3 cellular contexts compared by ENCODE assay signal in the genomic region with DNA sequence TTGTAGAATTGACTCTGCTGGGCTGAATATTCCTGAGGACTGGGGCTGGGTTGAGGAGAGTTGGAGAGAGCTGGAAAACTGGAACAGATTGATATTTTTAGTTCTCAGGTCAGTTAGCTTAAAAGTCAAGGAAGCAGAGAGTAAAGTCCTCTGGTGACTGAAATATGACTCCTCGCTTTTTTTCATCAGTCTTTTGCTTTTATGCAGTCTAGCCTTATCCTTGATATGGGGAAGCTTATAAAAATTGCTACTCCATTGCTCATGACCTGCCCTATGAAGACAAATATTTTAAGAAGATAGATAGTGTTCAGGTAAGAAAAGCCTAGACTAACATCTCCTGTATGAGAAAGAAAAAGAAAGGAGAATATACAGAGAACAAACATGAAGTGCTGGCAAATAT.
TF ChIP-seq lines count a peak whose summit lies in the region.

No MANE protein-coding gene starts in this region.

TF ChIP-seq in SK-N-SH treated with all-trans-retinoic acid at 6 μM for 48 hours, 23 proteins besides CTCF, POLR2A, EP300 and RAD21 (continued from another document and continues in another):
- TF ChIP-seq, protein P1, sequence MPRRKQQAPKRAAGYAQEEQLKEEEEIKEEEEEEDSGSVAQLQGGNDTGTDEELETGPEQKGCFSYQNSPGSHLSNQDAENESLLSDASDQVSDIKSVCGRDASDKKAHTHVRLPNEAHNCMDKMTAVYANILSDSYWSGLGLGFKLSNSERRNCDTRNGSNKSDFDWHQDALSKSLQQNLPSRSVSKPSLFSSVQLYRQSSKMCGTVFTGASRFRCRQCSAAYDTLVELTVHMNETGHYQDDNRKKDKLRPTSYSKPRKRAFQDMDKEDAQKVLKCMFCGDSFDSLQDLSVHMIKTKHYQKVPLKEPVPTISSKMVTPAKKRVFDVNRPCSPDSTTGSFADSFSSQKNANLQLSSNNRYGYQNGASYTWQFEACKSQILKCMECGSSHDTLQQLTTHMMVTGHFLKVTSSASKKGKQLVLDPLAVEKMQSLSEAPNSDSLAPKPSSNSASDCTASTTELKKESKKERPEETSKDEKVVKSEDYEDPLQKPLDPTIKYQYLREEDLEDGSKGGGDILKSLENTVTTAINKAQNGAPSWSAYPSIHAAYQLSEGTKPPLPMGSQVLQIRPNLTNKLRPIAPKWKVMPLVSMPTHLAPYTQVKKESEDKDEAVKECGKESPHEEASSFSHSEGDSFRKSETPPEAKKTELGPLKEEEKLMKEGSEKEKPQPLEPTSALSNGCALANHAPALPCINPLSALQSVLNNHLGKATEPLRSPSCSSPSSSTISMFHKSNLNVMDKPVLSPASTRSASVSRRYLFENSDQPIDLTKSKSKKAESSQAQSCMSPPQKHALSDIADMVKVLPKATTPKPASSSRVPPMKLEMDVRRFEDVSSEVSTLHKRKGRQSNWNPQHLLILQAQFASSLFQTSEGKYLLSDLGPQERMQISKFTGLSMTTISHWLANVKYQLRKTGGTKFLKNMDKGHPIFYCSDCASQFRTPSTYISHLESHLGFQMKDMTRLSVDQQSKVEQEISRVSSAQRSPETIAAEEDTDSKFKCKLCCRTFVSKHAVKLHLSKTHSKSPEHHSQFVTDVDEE (CRISPR knock-in tag; IDR thresholded peaks at IDR 0.05) = no peak
- TF ChIP-seq ISL1 (CRISPR knock-in tag; IDR thresholded peaks at IDR 0.05) (no peak), BACH2 (CRISPR knock-in tag; IDR thresholded peaks at IDR 0.05; ENCODE audit: borderline replicate concordance) (no peak), ZC3H10 (CRISPR knock-in tag; IDR thresholded peaks at IDR 0.05) (no peak)
- TF ChIP-seq, protein P2, sequence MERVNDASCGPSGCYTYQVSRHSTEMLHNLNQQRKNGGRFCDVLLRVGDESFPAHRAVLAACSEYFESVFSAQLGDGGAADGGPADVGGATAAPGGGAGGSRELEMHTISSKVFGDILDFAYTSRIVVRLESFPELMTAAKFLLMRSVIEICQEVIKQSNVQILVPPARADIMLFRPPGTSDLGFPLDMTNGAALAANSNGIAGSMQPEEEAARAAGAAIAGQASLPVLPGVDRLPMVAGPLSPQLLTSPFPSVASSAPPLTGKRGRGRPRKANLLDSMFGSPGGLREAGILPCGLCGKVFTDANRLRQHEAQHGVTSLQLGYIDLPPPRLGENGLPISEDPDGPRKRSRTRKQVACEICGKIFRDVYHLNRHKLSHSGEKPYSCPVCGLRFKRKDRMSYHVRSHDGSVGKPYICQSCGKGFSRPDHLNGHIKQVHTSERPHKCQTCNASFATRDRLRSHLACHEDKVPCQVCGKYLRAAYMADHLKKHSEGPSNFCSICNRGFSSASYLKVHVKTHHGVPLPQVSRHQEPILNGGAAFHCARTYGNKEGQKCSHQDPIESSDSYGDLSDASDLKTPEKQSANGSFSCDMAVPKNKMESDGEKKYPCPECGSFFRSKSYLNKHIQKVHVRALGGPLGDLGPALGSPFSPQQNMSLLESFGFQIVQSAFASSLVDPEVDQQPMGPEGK (CRISPR knock-in tag; IDR thresholded peaks at IDR 0.05; ENCODE audit: borderline replicate concordance) = no peak
- TF ChIP-seq, protein P3, sequence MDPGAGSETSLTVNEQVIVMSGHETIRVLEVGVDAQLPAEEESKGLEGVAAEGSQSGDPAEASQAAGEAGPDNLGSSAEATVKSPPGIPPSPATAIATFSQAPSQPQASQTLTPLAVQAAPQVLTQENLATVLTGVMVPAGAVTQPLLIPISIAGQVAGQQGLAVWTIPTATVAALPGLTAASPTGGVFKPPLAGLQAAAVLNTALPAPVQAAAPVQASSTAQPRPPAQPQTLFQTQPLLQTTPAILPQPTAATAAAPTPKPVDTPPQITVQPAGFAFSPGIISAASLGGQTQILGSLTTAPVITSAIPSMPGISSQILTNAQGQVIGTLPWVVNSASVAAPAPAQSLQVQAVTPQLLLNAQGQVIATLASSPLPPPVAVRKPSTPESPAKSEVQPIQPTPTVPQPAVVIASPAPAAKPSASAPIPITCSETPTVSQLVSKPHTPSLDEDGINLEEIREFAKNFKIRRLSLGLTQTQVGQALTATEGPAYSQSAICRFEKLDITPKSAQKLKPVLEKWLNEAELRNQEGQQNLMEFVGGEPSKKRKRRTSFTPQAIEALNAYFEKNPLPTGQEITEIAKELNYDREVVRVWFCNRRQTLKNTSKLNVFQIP (CRISPR knock-in tag; IDR thresholded peaks at IDR 0.05; ENCODE audit: borderline replicate concordance, low read depth) = no peak

TF ChIP-seq in SK-N-SH, 30 proteins besides CTCF, POLR2A, EP300 and RAD21 (continued from another document):
- no peak for TF ChIP-seq NRF1 (IDR thresholded peaks at IDR 0.05; ENCODE audit: low read depth, low read length)
- no peak for TF ChIP-seq MEF2A (IDR thresholded peaks at IDR 0.05; ENCODE audit: borderline replicate concordance, low read depth)
- TF ChIP-seq, protein P4, sequence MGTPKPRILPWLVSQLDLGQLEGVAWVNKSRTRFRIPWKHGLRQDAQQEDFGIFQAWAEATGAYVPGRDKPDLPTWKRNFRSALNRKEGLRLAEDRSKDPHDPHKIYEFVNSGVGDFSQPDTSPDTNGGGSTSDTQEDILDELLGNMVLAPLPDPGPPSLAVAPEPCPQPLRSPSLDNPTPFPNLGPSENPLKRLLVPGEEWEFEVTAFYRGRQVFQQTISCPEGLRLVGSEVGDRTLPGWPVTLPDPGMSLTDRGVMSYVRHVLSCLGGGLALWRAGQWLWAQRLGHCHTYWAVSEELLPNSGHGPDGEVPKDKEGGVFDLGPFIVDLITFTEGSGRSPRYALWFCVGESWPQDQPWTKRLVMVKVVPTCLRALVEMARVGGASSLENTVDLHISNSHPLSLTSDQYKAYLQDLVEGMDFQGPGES (IDR thresholded peaks at IDR 0.05; ENCODE audit: low read depth, low read length) = no peak
- TF ChIP-seq, protein P5, sequence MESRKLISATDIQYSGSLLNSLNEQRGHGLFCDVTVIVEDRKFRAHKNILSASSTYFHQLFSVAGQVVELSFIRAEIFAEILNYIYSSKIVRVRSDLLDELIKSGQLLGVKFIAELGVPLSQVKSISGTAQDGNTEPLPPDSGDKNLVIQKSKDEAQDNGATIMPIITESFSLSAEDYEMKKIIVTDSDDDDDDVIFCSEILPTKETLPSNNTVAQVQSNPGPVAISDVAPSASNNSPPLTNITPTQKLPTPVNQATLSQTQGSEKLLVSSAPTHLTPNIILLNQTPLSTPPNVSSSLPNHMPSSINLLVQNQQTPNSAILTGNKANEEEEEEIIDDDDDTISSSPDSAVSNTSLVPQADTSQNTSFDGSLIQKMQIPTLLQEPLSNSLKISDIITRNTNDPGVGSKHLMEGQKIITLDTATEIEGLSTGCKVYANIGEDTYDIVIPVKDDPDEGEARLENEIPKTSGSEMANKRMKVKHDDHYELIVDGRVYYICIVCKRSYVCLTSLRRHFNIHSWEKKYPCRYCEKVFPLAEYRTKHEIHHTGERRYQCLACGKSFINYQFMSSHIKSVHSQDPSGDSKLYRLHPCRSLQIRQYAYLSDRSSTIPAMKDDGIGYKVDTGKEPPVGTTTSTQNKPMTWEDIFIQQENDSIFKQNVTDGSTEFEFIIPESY (IDR thresholded peaks at IDR 0.05; ENCODE audit: borderline replicate concordance, low read depth) = no peak
- TF ChIP-seq RCOR1 (IDR thresholded peaks at IDR 0.05; ENCODE audit: low read length) = no peak

TF ChIP-seq in WTC11, 78 proteins besides CTCF, POLR2A, EP300 and RAD21 (continued from another document):
- TF ChIP-seq, protein P6, sequence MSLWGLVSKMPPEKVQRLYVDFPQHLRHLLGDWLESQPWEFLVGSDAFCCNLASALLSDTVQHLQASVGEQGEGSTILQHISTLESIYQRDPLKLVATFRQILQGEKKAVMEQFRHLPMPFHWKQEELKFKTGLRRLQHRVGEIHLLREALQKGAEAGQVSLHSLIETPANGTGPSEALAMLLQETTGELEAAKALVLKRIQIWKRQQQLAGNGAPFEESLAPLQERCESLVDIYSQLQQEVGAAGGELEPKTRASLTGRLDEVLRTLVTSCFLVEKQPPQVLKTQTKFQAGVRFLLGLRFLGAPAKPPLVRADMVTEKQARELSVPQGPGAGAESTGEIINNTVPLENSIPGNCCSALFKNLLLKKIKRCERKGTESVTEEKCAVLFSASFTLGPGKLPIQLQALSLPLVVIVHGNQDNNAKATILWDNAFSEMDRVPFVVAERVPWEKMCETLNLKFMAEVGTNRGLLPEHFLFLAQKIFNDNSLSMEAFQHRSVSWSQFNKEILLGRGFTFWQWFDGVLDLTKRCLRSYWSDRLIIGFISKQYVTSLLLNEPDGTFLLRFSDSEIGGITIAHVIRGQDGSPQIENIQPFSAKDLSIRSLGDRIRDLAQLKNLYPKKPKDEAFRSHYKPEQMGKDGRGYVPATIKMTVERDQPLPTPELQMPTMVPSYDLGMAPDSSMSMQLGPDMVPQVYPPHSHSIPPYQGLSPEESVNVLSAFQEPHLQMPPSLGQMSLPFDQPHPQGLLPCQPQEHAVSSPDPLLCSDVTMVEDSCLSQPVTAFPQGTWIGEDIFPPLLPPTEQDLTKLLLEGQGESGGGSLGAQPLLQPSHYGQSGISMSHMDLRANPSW (CRISPR knock-in tag; conservative IDR thresholded peaks at IDR 0.05; ENCODE audit: low read depth) = no peak
- TF ChIP-seq JUN (CRISPR knock-in tag; IDR thresholded peaks at IDR 0.05) (no peak), NR1H2 (CRISPR knock-in tag; IDR thresholded peaks at IDR 0.05) (no peak), KAT7 (CRISPR knock-in tag; IDR thresholded peaks at IDR 0.05; ENCODE audit: borderline replicate concordance) (no peak), OVOL2 (CRISPR knock-in tag; IDR thresholded peaks at IDR 0.05; ENCODE audit: borderline replicate concordance) (no peak), ESRRA (CRISPR knock-in tag; IDR thresholded peaks at IDR 0.05; ENCODE audit: borderline replicate concordance) (no peak)
- TF ChIP-seq, protein P7, sequence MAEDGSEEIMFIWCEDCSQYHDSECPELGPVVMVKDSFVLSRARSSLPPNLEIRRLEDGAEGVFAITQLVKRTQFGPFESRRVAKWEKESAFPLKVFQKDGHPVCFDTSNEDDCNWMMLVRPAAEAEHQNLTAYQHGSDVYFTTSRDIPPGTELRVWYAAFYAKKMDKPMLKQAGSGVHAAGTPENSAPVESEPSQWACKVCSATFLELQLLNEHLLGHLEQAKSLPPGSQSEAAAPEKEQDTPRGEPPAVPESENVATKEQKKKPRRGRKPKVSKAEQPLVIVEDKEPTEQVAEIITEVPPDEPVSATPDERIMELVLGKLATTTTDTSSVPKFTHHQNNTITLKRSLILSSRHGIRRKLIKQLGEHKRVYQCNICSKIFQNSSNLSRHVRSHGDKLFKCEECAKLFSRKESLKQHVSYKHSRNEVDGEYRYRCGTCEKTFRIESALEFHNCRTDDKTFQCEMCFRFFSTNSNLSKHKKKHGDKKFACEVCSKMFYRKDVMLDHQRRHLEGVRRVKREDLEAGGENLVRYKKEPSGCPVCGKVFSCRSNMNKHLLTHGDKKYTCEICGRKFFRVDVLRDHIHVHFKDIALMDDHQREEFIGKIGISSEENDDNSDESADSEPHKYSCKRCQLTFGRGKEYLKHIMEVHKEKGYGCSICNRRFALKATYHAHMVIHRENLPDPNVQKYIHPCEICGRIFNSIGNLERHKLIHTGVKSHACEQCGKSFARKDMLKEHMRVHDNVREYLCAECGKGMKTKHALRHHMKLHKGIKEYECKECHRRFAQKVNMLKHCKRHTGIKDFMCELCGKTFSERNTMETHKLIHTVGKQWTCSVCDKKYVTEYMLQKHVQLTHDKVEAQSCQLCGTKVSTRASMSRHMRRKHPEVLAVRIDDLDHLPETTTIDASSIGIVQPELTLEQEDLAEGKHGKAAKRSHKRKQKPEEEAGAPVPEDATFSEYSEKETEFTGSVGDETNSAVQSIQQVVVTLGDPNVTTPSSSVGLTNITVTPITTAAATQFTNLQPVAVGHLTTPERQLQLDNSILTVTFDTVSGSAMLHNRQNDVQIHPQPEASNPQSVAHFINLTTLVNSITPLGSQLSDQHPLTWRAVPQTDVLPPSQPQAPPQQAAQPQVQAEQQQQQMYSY (CRISPR knock-in tag; IDR thresholded peaks at IDR 0.05) = no peak
- TF ChIP-seq, protein P8, sequence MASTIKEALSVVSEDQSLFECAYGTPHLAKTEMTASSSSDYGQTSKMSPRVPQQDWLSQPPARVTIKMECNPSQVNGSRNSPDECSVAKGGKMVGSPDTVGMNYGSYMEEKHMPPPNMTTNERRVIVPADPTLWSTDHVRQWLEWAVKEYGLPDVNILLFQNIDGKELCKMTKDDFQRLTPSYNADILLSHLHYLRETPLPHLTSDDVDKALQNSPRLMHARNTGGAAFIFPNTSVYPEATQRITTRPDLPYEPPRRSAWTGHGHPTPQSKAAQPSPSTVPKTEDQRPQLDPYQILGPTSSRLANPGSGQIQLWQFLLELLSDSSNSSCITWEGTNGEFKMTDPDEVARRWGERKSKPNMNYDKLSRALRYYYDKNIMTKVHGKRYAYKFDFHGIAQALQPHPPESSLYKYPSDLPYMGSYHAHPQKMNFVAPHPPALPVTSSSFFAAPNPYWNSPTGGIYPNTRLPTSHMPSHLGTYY (CRISPR knock-in tag; IDR thresholded peaks at IDR 0.05) = no peak
- TF ChIP-seq, protein P9, sequence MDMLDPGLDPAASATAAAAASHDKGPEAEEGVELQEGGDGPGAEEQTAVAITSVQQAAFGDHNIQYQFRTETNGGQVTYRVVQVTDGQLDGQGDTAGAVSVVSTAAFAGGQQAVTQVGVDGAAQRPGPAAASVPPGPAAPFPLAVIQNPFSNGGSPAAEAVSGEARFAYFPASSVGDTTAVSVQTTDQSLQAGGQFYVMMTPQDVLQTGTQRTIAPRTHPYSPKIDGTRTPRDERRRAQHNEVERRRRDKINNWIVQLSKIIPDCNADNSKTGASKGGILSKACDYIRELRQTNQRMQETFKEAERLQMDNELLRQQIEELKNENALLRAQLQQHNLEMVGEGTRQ (CRISPR knock-in tag; IDR thresholded peaks at IDR 0.05) = no peak
- TF ChIP-seq, protein P10, sequence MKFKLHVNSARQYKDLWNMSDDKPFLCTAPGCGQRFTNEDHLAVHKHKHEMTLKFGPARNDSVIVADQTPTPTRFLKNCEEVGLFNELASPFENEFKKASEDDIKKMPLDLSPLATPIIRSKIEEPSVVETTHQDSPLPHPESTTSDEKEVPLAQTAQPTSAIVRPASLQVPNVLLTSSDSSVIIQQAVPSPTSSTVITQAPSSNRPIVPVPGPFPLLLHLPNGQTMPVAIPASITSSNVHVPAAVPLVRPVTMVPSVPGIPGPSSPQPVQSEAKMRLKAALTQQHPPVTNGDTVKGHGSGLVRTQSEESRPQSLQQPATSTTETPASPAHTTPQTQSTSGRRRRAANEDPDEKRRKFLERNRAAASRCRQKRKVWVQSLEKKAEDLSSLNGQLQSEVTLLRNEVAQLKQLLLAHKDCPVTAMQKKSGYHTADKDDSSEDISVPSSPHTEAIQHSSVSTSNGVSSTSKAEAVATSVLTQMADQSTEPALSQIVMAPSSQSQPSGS (CRISPR knock-in tag; IDR thresholded peaks at IDR 0.05; ENCODE audit: borderline replicate concordance, low read depth) = no peak
- TF ChIP-seq, protein P11, sequence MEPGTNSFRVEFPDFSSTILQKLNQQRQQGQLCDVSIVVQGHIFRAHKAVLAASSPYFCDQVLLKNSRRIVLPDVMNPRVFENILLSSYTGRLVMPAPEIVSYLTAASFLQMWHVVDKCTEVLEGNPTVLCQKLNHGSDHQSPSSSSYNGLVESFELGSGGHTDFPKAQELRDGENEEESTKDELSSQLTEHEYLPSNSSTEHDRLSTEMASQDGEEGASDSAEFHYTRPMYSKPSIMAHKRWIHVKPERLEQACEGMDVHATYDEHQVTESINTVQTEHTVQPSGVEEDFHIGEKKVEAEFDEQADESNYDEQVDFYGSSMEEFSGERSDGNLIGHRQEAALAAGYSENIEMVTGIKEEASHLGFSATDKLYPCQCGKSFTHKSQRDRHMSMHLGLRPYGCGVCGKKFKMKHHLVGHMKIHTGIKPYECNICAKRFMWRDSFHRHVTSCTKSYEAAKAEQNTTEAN (CRISPR knock-in tag; IDR thresholded peaks at IDR 0.05) = no peak
- TF ChIP-seq, protein P12, sequence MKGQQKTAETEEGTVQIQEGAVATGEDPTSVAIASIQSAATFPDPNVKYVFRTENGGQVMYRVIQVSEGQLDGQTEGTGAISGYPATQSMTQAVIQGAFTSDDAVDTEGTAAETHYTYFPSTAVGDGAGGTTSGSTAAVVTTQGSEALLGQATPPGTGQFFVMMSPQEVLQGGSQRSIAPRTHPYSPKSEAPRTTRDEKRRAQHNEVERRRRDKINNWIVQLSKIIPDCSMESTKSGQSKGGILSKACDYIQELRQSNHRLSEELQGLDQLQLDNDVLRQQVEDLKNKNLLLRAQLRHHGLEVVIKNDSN (CRISPR knock-in tag; IDR thresholded peaks at IDR 0.05) = no peak
